In genomic region chr14:24160499-24160849, GRCh38 we compare ENCODE assay signal across 8 cellular contexts. TPM values are rescaled to one million over a fixed set of nuclear protein-coding genes. Genes with fewer than 3 reads are reported as not detected.
DNase-seq lines count a peak whose midpoint lies in the region; ATAC-seq, FAIRE-seq and TF ChIP-seq lines count a peak whose summit lies in the region.
"Had no signal": no experiment of that assay in that cellular context is flagged by ENCODE, and none has a peak within 500 bp of the region (broad histone marks: within the 10 kb centered on the region; RNA-seq: fewer than 3 reads in every experiment).

No MANE protein-coding gene starts in this region.

- H3K9ac ChIP-seq in liver (ENCODE audit: low read depth in 1 of 2, low read length in 2 of 2): no peak overlapping the region

- H3K27ac ChIP-seq in liver (ENCODE audit: low read depth in 1 of 2, low read length in 2 of 2) (peak overlapping the region; percentile 71 to 91), testis (peak overlapping the region; percentile 95 to 96)

- peaks cover 4% of the 10 kb centered on the region for H3K27me3 Mint-ChIP-seq in activated T-helper 1 cell treated with anti-CD3 and anti-CD28 coated beads, Interleukin-12 subunit alpha, Interleukin-12 subunit beta, Interleukin-2, Interleukin-4 antibody, amounts not matched to agents 30 ng/mL and 10 ng/mL and 1 ng/mL, durations not matched to agents 14 hours and 24 hours and 36 hours (ENCODE audit: insufficient read depth)

- H3K4me3 ChIP-seq in liver (ENCODE audit: low read depth in 1 of 3, low read length in 3 of 3) (no peak overlapping the region), testis (no peak overlapping the region)

- intact Hi-C loops in activated T-helper 1 cell treated with anti-CD3 and anti-CD28 coated beads, Interleukin-12 subunit alpha, Interleukin-12 subunit beta, Interleukin-2, Interleukin-4 antibody, amounts not matched to agents 30 ng/mL and 10 ng/mL and 1 ng/mL, durations not matched to agents 14 hours and 24 hours and 36 hours (cut with micrococcal nuclease): loop anchor here (2.0 to 5.0 kb wide), 2 partner anchors 108 to 272 kb away; partner anchors contain the start of gene CARMIL3
- intact Hi-C loops in testis (cut with DNase I; ENCODE audit: low total_unique reads): no loop called here

- DNase-seq in activated T-helper 1 cell treated with anti-CD3 and anti-CD28 coated beads, Interleukin-12 subunit alpha, Interleukin-12 subunit beta, Interleukin-2, Interleukin-4 antibody, amounts not matched to agents 30 ng/mL and 10 ng/mL and 1 ng/mL, durations not matched to agents 14 hours and 24 hours and 36 hours (ENCODE audit: low spot score): no peak
- DNase-seq in testis (no peak), GM12891 (ENCODE audit: insufficient read length, low spot score) (no peak), NCI-H1092 (lab: John Stamatoyannopoulos, UW) (no peak)

- TF ChIP-seq RAD21 in liver (IDR thresholded peaks at IDR 0.05): no peak

- H3K4me3 Mint-ChIP-seq in activated T-helper 1 cell treated with anti-CD3 and anti-CD28 coated beads, Interleukin-12 subunit alpha, Interleukin-12 subunit beta, Interleukin-2, Interleukin-4 antibody, amounts not matched to agents 30 ng/mL and 10 ng/mL and 1 ng/mL, durations not matched to agents 14 hours and 24 hours and 36 hours: peak overlapping the region; percentile 47

- H3K9me3 Mint-ChIP-seq in activated T-helper 1 cell treated with anti-CD3 and anti-CD28 coated beads, Interleukin-12 subunit alpha, Interleukin-12 subunit beta, Interleukin-2, Interleukin-4 antibody, amounts not matched to agents 30 ng/mL and 10 ng/mL and 1 ng/mL, durations not matched to agents 14 hours and 24 hours and 36 hours: no peaks in the 10 kb centered on the region

- H3K4me1 Mint-ChIP-seq in activated T-helper 1 cell treated with anti-CD3 and anti-CD28 coated beads, Interleukin-12 subunit alpha, Interleukin-12 subunit beta, Interleukin-2, Interleukin-4 antibody, amounts not matched to agents 30 ng/mL and 10 ng/mL and 1 ng/mL, durations not matched to agents 14 hours and 24 hours and 36 hours (ENCODE audit: low read depth): peaks cover 53% of the 10 kb centered on the region

- TF ChIP-seq CTCF in liver (IDR thresholded peaks at IDR 0.05; ENCODE audit: low read depth, low read length, missing input control) (no peak), testis (IDR thresholded peaks at IDR 0.05) (no peak)

- WGBS in liver: 94% methylated on average over 4 of the region's 4 CpGs
- 72 to 95% methylated on average over 2 to 4 of the region's 4 CpGs for WGBS in testis, 2 donors

- H3K4me1 ChIP-seq in liver (ENCODE audit: control insufficient read depth in 4 of 4, insufficient read depth in 4 of 4, low read length in 3 of 4) (peaks cover 8 to 35% (median 29%) of the 10 kb centered on the region in 4 donors), testis (peaks cover 16% of the 10 kb centered on the region)

- TF ChIP-seq POLR2A in testis (IDR thresholded peaks at IDR 0.05): no peak
- no peak for TF ChIP-seq POLR2A in GM12891 (IDR thresholded peaks at IDR 0.05; ENCODE audit: low read depth, low read length)

- H3K27me3 ChIP-seq in liver (ENCODE audit: control insufficient read depth in 4 of 4, insufficient read depth in 4 of 4, low read length in 3 of 4): no peaks in the 10 kb centered on the region
- no peaks in the 10 kb centered on the region for H3K27me3 ChIP-seq in testis
- H3K27me3 ChIP-seq: brain microvascular endothelial cell had no signal

- peak overlapping the region; percentile 99 for H3K27ac Mint-ChIP-seq in activated T-helper 1 cell treated with anti-CD3 and anti-CD28 coated beads, Interleukin-12 subunit alpha, Interleukin-12 subunit beta, Interleukin-2, Interleukin-4 antibody, amounts not matched to agents 30 ng/mL and 10 ng/mL and 1 ng/mL, durations not matched to agents 14 hours and 24 hours and 36 hours

- FAIRE-seq in GM12891 (lab: Jason Lieb, UNC): no peak

- ATAC-seq in HG02840 (IDR thresholded peaks at IDR 0.05; ENCODE audit: low FRiP score, unreplicated experiment): peak; percentile 23
- ATAC-seq in HG03439 (IDR thresholded peaks at IDR 0.05; ENCODE audit: unreplicated experiment): no peak

- peaks cover 64% of the 10 kb centered on the region for H3K36me3 Mint-ChIP-seq in activated T-helper 1 cell treated with anti-CD3 and anti-CD28 coated beads, Interleukin-12 subunit alpha, Interleukin-12 subunit beta, Interleukin-2, Interleukin-4 antibody, amounts not matched to agents 30 ng/mL and 10 ng/mL and 1 ng/mL, durations not matched to agents 14 hours and 24 hours and 36 hours (ENCODE audit: low read depth)

- peaks cover 25 to 56% (median 43%) of the 10 kb centered on the region in 4 donors for H3K36me3 ChIP-seq in liver (ENCODE audit: control insufficient read depth in 4 of 4, insufficient read depth in 3 of 4, low read depth in 1 of 4, low read length in 3 of 4)
- H3K36me3 ChIP-seq in testis (ENCODE audit: low read depth, missing control alignments): no peaks in the 10 kb centered on the region

- H3K9me3 ChIP-seq in liver (ENCODE audit: control insufficient read depth in 4 of 4, low read length in 3 of 4) (no peaks in the 10 kb centered on the region), testis (no peaks in the 10 kb centered on the region)

TF ChIP-seq in liver, 16 proteins besides CTCF, POLR2A, EP300 and RAD21 (continues in another document):
- TF ChIP-seq FOXA1 (IDR thresholded peaks at IDR 0.05): no peak
- TF ChIP-seq YY1 (IDR thresholded peaks at IDR 0.05): no peak
- no peak for TF ChIP-seq ATF3 (IDR thresholded peaks at IDR 0.05)
- no peak for TF ChIP-seq GABPA (IDR thresholded peaks at IDR 0.05 in 1 of 2, conservative IDR thresholded peaks at IDR 0.05 in 1 of 2)
- no peak for TF ChIP-seq JUND (IDR thresholded peaks at IDR 0.05)
- no peak for TF ChIP-seq MAX (IDR thresholded peaks at IDR 0.05)

TF ChIP-seq in GM12891, 5 proteins besides CTCF, POLR2A, EP300 and RAD21:
- no peak for TF ChIP-seq SPI1 (IDR thresholded peaks at IDR 0.05; ENCODE audit: low read depth, low read length)
- no peak for TF ChIP-seq POU2F2 (IDR thresholded peaks at IDR 0.05; ENCODE audit: low read depth, low read length)
- no peak for TF ChIP-seq POLR2AphosphoS5 (IDR thresholded peaks at IDR 0.05; ENCODE audit: low read depth, low read length)
- TF ChIP-seq PAX5 (IDR thresholded peaks at IDR 0.05; ENCODE audit: insufficient read depth, low read length, severe bottlenecking): no peak
- TF ChIP-seq TAF1 (IDR thresholded peaks at IDR 0.05; ENCODE audit: low read depth, low read length): no peak

RNA-seq across cellular contexts. Expression of gene IRF9, which starts 0.6 kb away (rescaled TPM):
- total RNA-seq in activated T-helper 1 cell treated with anti-CD3 and anti-CD28 coated beads, Interleukin-12 subunit alpha, Interleukin-12 subunit beta, Interleukin-2, Interleukin-4 antibody, amounts not matched to agents 30 ng/mL and 10 ng/mL and 1 ng/mL, durations not matched to agents 14 hours and 24 hours and 36 hours: 130 and 152 TPM in 2 replicates
- 10 to 100 TPM; 44.2 to 57.8 TPM for total RNA-seq in liver
- polyA plus RNA-seq in liver: 10 to 100 TPM; 37.9 to 60.9 TPM
- total RNA-seq in testis: 10 to 100 TPM; 45.7 to 56.2 TPM
- 74.8 TPM for polyA plus RNA-seq in testis (ENCODE audit: insufficient read depth, low read depth, low replicate concordance)
- 115 TPM for polyA plus RNA-seq in GM12891 (2012; ENCODE audit: low read depth, missing spikeins)

RNA-seq across cellular contexts. Expression of gene REC8, which starts 11.4 kb away (rescaled TPM):
- 27.8 and 28.9 TPM in 2 replicates for total RNA-seq in activated T-helper 1 cell treated with anti-CD3 and anti-CD28 coated beads, Interleukin-12 subunit alpha, Interleukin-12 subunit beta, Interleukin-2, Interleukin-4 antibody, amounts not matched to agents 30 ng/mL and 10 ng/mL and 1 ng/mL, durations not matched to agents 14 hours and 24 hours and 36 hours
- total RNA-seq in liver (1 to 10 TPM; 3.8 to 4.7 TPM), testis (10 to 100 TPM; 27.7 to 55.9 TPM)
- polyA plus RNA-seq in liver (1 to 10 TPM; 2.3 to 3.8 TPM), testis (ENCODE audit: insufficient read depth, low read depth, low replicate concordance) (58.8 TPM)
- polyA plus RNA-seq in GM12891 (2012; ENCODE audit: low read depth, missing spikeins): 55.7 TPM

RNA-seq across cellular contexts. Expression of gene RNF31, which starts 13.2 kb away (rescaled TPM):
- total RNA-seq in activated T-helper 1 cell treated with anti-CD3 and anti-CD28 coated beads, Interleukin-12 subunit alpha, Interleukin-12 subunit beta, Interleukin-2, Interleukin-4 antibody, amounts not matched to agents 30 ng/mL and 10 ng/mL and 1 ng/mL, durations not matched to agents 14 hours and 24 hours and 36 hours: 115 and 129 TPM in 2 replicates
- total RNA-seq in liver: 10 to 100 TPM; 16.3 to 36.0 TPM
- 10 to 100 TPM; 20.3 to 21.6 TPM for polyA plus RNA-seq in liver
- 10 to 100 TPM; 94.5 to 96.8 TPM for total RNA-seq in testis
- 71.0 TPM for polyA plus RNA-seq in testis (ENCODE audit: insufficient read depth, low read depth, low replicate concordance)
- 58.3 TPM for polyA plus RNA-seq in GM12891 (2012; ENCODE audit: low read depth, missing spikeins)

RNA-seq across cellular contexts. Expression of gene PSME2, which starts 14.1 kb away (rescaled TPM):
- total RNA-seq in activated T-helper 1 cell treated with anti-CD3 and anti-CD28 coated beads, Interleukin-12 subunit alpha, Interleukin-12 subunit beta, Interleukin-2, Interleukin-4 antibody, amounts not matched to agents 30 ng/mL and 10 ng/mL and 1 ng/mL, durations not matched to agents 14 hours and 24 hours and 36 hours: 575 and 588 TPM in 2 replicates
- 10 to 100 TPM; 56.9 to 62.3 TPM for total RNA-seq in liver
- 100 to 1,000 TPM; 123 to 247 TPM for polyA plus RNA-seq in liver
- total RNA-seq in testis: 10 to 100 TPM; 49.8 to 78.1 TPM
- polyA plus RNA-seq in testis (ENCODE audit: insufficient read depth, low read depth, low replicate concordance): 122 TPM
- 620 TPM for polyA plus RNA-seq in GM12891 (2012; ENCODE audit: low read depth, missing spikeins)

RNA-seq across cellular contexts. Expression of gene EMC9, which starts 19.1 kb away (rescaled TPM):
- 22.9 and 28.3 TPM in 2 replicates for total RNA-seq in activated T-helper 1 cell treated with anti-CD3 and anti-CD28 coated beads, Interleukin-12 subunit alpha, Interleukin-12 subunit beta, Interleukin-2, Interleukin-4 antibody, amounts not matched to agents 30 ng/mL and 10 ng/mL and 1 ng/mL, durations not matched to agents 14 hours and 24 hours and 36 hours
- total RNA-seq in liver: 10 to 100 TPM in 1 of 2 donors, 1 to 10 TPM in 1; 8.6 to 10.5 TPM
- 10 to 100 TPM; 16.2 to 17.8 TPM for polyA plus RNA-seq in liver
- total RNA-seq in testis: 10 to 100 TPM; 15.2 to 23.9 TPM
- polyA plus RNA-seq in testis (ENCODE audit: insufficient read depth, low read depth, low replicate concordance): 33.7 TPM
- polyA plus RNA-seq in GM12891 (2012; ENCODE audit: low read depth, missing spikeins): 25.8 TPM
